ENCODE assay signal across 8 cellular contexts in genomic region chr16:2867661-2867986, GRCh38. TPM values are rescaled to one million over a fixed set of nuclear protein-coding genes. Genes with fewer than 3 reads are reported as not detected.
A peak's percentile ranks its signal among the peaks of the same experiment; 100 is the strongest.
DNase-seq lines count a peak whose midpoint lies in the region; ATAC-seq and TF ChIP-seq lines count a peak whose summit lies in the region.

No MANE protein-coding gene starts in this region.

- H3K4me1 ChIP-seq in iPS-15b (ENCODE audit: control insufficient read depth, insufficient read depth, low read length), result no peaks in the 10 kb centered on the region

- no peaks in the 10 kb centered on the region for H3K36me3 Mint-ChIP-seq in activated T-helper 1 cell treated with anti-CD3 and anti-CD28 coated beads, Interleukin-12 subunit alpha, Interleukin-12 subunit beta, Interleukin-2, Interleukin-4 antibody, amounts not matched to agents 30 ng/mL and 10 ng/mL and 1 ng/mL, durations not matched to agents 14 hours and 24 hours and 36 hours (ENCODE audit: low read depth)
- H3K36me3 Mint-ChIP-seq in stimulated activated memory B cell treated with anti-CD40 and anti-IgM and Interleukin-4, amounts not matched to agents 10 μg/mL and 1 μg/mL and 100 μg/mL, for 72 hours, result no peaks in the 10 kb centered on the region

- H3K36me3 ChIP-seq in iPS-15b (ENCODE audit: control insufficient read depth, insufficient read depth, low read length), result no peaks in the 10 kb centered on the region

- intact Hi-C loops in activated T-helper 1 cell treated with anti-CD3 and anti-CD28 coated beads, Interleukin-12 subunit alpha, Interleukin-12 subunit beta, Interleukin-2, Interleukin-4 antibody, amounts not matched to agents 30 ng/mL and 10 ng/mL and 1 ng/mL, durations not matched to agents 14 hours and 24 hours and 36 hours (cut with micrococcal nuclease), result loop anchor here (10.0 kb wide), 1 partner anchor 143 kb away; the partner anchor contains the start of gene PRSS27

- H3K27me3 Mint-ChIP-seq in activated T-helper 1 cell treated with anti-CD3 and anti-CD28 coated beads, Interleukin-12 subunit alpha, Interleukin-12 subunit beta, Interleukin-2, Interleukin-4 antibody, amounts not matched to agents 30 ng/mL and 10 ng/mL and 1 ng/mL, durations not matched to agents 14 hours and 24 hours and 36 hours (ENCODE audit: insufficient read depth), result peaks cover 6% of the 10 kb centered on the region
- peaks cover 21% of the 10 kb centered on the region for H3K27me3 Mint-ChIP-seq in stimulated activated memory B cell treated with anti-CD40 and anti-IgM and Interleukin-4, amounts not matched to agents 10 μg/mL and 1 μg/mL and 100 μg/mL, for 72 hours

- peak overlapping the region; percentile 87 for H3K4me3 ChIP-seq in iPS-15b (ENCODE audit: low read depth, low read length)

- H3K4me3 Mint-ChIP-seq in activated T-helper 1 cell treated with anti-CD3 and anti-CD28 coated beads, Interleukin-12 subunit alpha, Interleukin-12 subunit beta, Interleukin-2, Interleukin-4 antibody, amounts not matched to agents 30 ng/mL and 10 ng/mL and 1 ng/mL, durations not matched to agents 14 hours and 24 hours and 36 hours, result peak overlapping the region; percentile 89
- H3K4me3 Mint-ChIP-seq in stimulated activated memory B cell treated with anti-CD40 and anti-IgM and Interleukin-4, amounts not matched to agents 10 μg/mL and 1 μg/mL and 100 μg/mL, for 72 hours, result peak overlapping the region; percentile 99

- peak overlapping the region; percentile 84 for H3K27ac Mint-ChIP-seq in activated T-helper 1 cell treated with anti-CD3 and anti-CD28 coated beads, Interleukin-12 subunit alpha, Interleukin-12 subunit beta, Interleukin-2, Interleukin-4 antibody, amounts not matched to agents 30 ng/mL and 10 ng/mL and 1 ng/mL, durations not matched to agents 14 hours and 24 hours and 36 hours
- peak overlapping the region; percentile 98 for H3K27ac Mint-ChIP-seq in stimulated activated memory B cell treated with anti-CD40 and anti-IgM and Interleukin-4, amounts not matched to agents 10 μg/mL and 1 μg/mL and 100 μg/mL, for 72 hours

- H3K9me3 ChIP-seq in iPS-15b (ENCODE audit: control insufficient read depth, insufficient read depth, low read length), result no peaks in the 10 kb centered on the region

- peaks cover 4% of the 10 kb centered on the region for H3K4me1 Mint-ChIP-seq in activated T-helper 1 cell treated with anti-CD3 and anti-CD28 coated beads, Interleukin-12 subunit alpha, Interleukin-12 subunit beta, Interleukin-2, Interleukin-4 antibody, amounts not matched to agents 30 ng/mL and 10 ng/mL and 1 ng/mL, durations not matched to agents 14 hours and 24 hours and 36 hours (ENCODE audit: low read depth)
- H3K4me1 Mint-ChIP-seq in stimulated activated memory B cell treated with anti-CD40 and anti-IgM and Interleukin-4, amounts not matched to agents 10 μg/mL and 1 μg/mL and 100 μg/mL, for 72 hours, result peaks cover 6% of the 10 kb centered on the region

- H3K9ac ChIP-seq in iPS-15b (ENCODE audit: low read depth, low read length), result peak overlapping the region; percentile 76

- no peak for TF ChIP-seq CTCF in omental fat pad (IDR thresholded peaks at IDR 0.05)

- H3K9me3 Mint-ChIP-seq in activated T-helper 1 cell treated with anti-CD3 and anti-CD28 coated beads, Interleukin-12 subunit alpha, Interleukin-12 subunit beta, Interleukin-2, Interleukin-4 antibody, amounts not matched to agents 30 ng/mL and 10 ng/mL and 1 ng/mL, durations not matched to agents 14 hours and 24 hours and 36 hours, result no peaks in the 10 kb centered on the region
- no peaks in the 10 kb centered on the region for H3K9me3 Mint-ChIP-seq in stimulated activated memory B cell treated with anti-CD40 and anti-IgM and Interleukin-4, amounts not matched to agents 10 μg/mL and 1 μg/mL and 100 μg/mL, for 72 hours

- peaks cover 22% of the 10 kb centered on the region for H3K27me3 ChIP-seq in iPS-15b (ENCODE audit: control insufficient read depth, insufficient read depth, low read length)

- ATAC-seq in HG02943 (IDR thresholded peaks at IDR 0.05; ENCODE audit: low read depth, unreplicated experiment), result peak; percentile 7
- no peak for ATAC-seq in stimulated activated memory B cell treated with anti-CD40 and anti-IgM and Interleukin-4, amounts not matched to agents 10 μg/mL and 1 μg/mL and 100 μg/mL, for 72 hours
- ATAC-seq in GM19397 (IDR thresholded peaks at IDR 0.05; ENCODE audit: unreplicated experiment), result no peak
- no peak for ATAC-seq in omental fat pad (ENCODE audit: low FRiP score)

- no peak for DNase-seq in activated T-helper 1 cell treated with anti-CD3 and anti-CD28 coated beads, Interleukin-12 subunit alpha, Interleukin-12 subunit beta, Interleukin-2, Interleukin-4 antibody, amounts not matched to agents 30 ng/mL and 10 ng/mL and 1 ng/mL, durations not matched to agents 14 hours and 24 hours and 36 hours (ENCODE audit: low spot score)
- DNase-seq in NCI-H2029 treated with DMSO at 0.1 percent for 48 hours (lab: John Stamatoyannopoulos, UW), result no peak
- DNase-seq in omental fat pad (ENCODE audit: low spot score), result no peak
- no peak for DNase-seq in NCI-H1694 (lab: John Stamatoyannopoulos, UW)

RNA-seq across cellular contexts. Expression of gene PRSS22, which starts 9.7 kb away (rescaled TPM):
- not detected in 2 replicates for total RNA-seq in activated T-helper 1 cell treated with anti-CD3 and anti-CD28 coated beads, Interleukin-12 subunit alpha, Interleukin-12 subunit beta, Interleukin-2, Interleukin-4 antibody, amounts not matched to agents 30 ng/mL and 10 ng/mL and 1 ng/mL, durations not matched to agents 14 hours and 24 hours and 36 hours
- not detected for total RNA-seq in omental fat pad

RNA-seq across cellular contexts. Expression of gene FLYWCH2, which starts 15.4 kb away (rescaled TPM):
- total RNA-seq in activated T-helper 1 cell treated with anti-CD3 and anti-CD28 coated beads, Interleukin-12 subunit alpha, Interleukin-12 subunit beta, Interleukin-2, Interleukin-4 antibody, amounts not matched to agents 30 ng/mL and 10 ng/mL and 1 ng/mL, durations not matched to agents 14 hours and 24 hours and 36 hours, result 22.9 and 25.4 TPM in 2 replicates
- total RNA-seq in omental fat pad, result 10 to 100 TPM; 22.1 to 78.7 (median 37.3) TPM

RNA-seq across cellular contexts. Expression of gene ZG16B, which starts 37.5 kb away (rescaled TPM):
- total RNA-seq in activated T-helper 1 cell treated with anti-CD3 and anti-CD28 coated beads, Interleukin-12 subunit alpha, Interleukin-12 subunit beta, Interleukin-2, Interleukin-4 antibody, amounts not matched to agents 30 ng/mL and 10 ng/mL and 1 ng/mL, durations not matched to agents 14 hours and 24 hours and 36 hours, result 11.7 and 12.9 TPM in 2 replicates
- total RNA-seq in omental fat pad, result 1 to 10 TPM in 1 of 4 donors, not detected in 3; 1.0 TPM

RNA-seq across cellular contexts. Expression of gene FLYWCH1, which starts 44.1 kb away (rescaled TPM):
- total RNA-seq in activated T-helper 1 cell treated with anti-CD3 and anti-CD28 coated beads, Interleukin-12 subunit alpha, Interleukin-12 subunit beta, Interleukin-2, Interleukin-4 antibody, amounts not matched to agents 30 ng/mL and 10 ng/mL and 1 ng/mL, durations not matched to agents 14 hours and 24 hours and 36 hours, result 61.1 and 65.7 TPM in 2 replicates
- total RNA-seq in omental fat pad, result 10 to 100 TPM; 14.8 to 45.6 (median 26.6) TPM

RNA-seq across cellular contexts. Expression of gene PRSS21, which starts 50.6 kb away (rescaled TPM):
- 9.2 and 10.1 TPM in 2 replicates for total RNA-seq in activated T-helper 1 cell treated with anti-CD3 and anti-CD28 coated beads, Interleukin-12 subunit alpha, Interleukin-12 subunit beta, Interleukin-2, Interleukin-4 antibody, amounts not matched to agents 30 ng/mL and 10 ng/mL and 1 ng/mL, durations not matched to agents 14 hours and 24 hours and 36 hours
- total RNA-seq in omental fat pad, result 1 to 10 TPM in 1 of 4 donors, under 1 TPM in 1, not detected in 2; 0.65 to 1.0 TPM
